In the genomic region with DNA sequence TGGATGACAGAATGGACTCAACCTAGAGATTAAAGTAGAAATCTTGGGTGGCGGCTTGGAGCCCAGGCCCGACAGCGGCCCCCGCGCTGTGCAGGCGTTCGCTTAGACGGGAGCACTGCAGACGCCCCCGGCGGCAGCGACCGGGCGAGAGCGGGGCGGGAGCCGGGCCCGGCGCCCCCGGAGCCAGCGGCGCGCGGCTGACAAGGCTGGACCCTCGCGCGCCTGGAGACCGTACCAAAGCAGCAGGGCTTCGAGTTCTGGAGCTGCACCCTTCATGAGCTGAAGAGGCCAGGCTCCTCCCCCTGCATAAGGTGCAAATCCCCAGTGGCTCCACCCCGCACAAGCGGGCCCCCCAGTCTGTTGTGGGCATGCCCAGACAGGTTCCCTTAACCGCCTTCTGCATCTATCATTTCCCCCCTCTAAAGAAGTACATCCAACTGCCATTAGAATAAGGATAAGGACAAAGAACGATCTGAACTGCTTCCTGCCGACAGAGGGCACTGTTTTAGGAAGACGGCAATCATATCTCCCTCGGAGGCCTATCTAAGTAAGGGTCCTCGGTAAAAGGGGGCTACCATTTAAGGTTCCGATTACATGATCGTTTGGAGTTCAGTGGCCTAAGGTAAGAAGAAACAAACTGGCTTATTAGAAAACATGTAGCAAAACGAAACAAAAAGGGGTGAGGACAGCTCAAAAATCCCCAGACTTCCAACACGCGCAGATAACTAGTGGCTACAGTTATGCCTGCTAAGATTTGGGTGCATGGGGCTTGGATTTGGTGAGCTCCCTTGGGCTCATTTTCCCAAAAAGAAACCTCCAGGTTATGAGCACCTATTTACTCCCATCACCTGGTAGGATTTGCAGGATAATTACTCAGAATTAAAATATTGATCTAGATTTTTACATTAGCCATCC, we compare ENCODE assay signal across 8 cellular contexts.
DNase-seq lines count a peak whose midpoint lies in the region; ATAC-seq and TF ChIP-seq lines count a peak whose summit lies in the region.

No MANE protein-coding gene starts in this region.

- H2BK12ac ChIP-seq in H9 (ENCODE audit: insufficient read length, low read depth, low read length), result no peak overlapping the region

- H3K9me3 Mint-ChIP-seq in CD8-positive, alpha-beta T cell, result no peaks in the 10 kb centered on the region
- H3K9me3 Mint-ChIP-seq in H9, result peaks cover 24 to 25% of the 10 kb centered on the region in 2 experiments
- H3K9me3 Mint-ChIP-seq in WTC11, result peaks cover 23% of the 10 kb centered on the region

- no peak overlapping the region for H3K23ac ChIP-seq in H9 (ENCODE audit: insufficient read length, low read depth, low read length)

- no peak overlapping the region for H2AK5ac ChIP-seq in H9 (ENCODE audit: insufficient read length, low read length)

- no peak overlapping the region for H3K27ac Mint-ChIP-seq in CD8-positive, alpha-beta T cell
- H3K27ac Mint-ChIP-seq in H9 (no peak overlapping the region; a peak in 1 of 7 replicates), WTC11 (peak overlapping the region; percentile 41; the same call in 1 of the 2 replicates)

- H3K4me1 Mint-ChIP-seq in CD8-positive, alpha-beta T cell (ENCODE audit: low read depth), result peaks cover 5% of the 10 kb centered on the region
- H3K4me1 Mint-ChIP-seq in H9, result peaks cover 0 to 4% of the 10 kb centered on the region in 2 experiments; a peak in 2 of 4 replicates
- H3K4me1 Mint-ChIP-seq in WTC11, result peaks cover 3% of the 10 kb centered on the region

- H3K36me3 ChIP-seq in CD8-positive, alpha-beta T cell (ENCODE audit: insufficient read depth, low read length), result no peaks in the 10 kb centered on the region
- no peaks in the 10 kb centered on the region for H3K36me3 ChIP-seq in ovary

- H2BK120ac ChIP-seq in H9 (ENCODE audit: low read depth, low read length, poor library complexity, severe bottlenecking), result no peak overlapping the region

- TF ChIP-seq POLR2A in ovary (IDR thresholded peaks at IDR 0.05), result no peak

- no peaks in the 10 kb centered on the region for H3K23me2 ChIP-seq in H9 (ENCODE audit: insufficient read length, low read depth, low read length, poor library complexity, severe bottlenecking)

- no peaks in the 10 kb centered on the region for H3K79me1 ChIP-seq in H9 (ENCODE audit: insufficient read depth, low read depth, low read length, poor library complexity, severe bottlenecking)

- no peak overlapping the region for H3K27ac ChIP-seq in CD8-positive, alpha-beta T cell (ENCODE audit: low read depth, low read length)
- H3K27ac ChIP-seq in H9 (ENCODE audit: insufficient read length, low read depth, low read length) (no peak overlapping the region), ovary (no peak overlapping the region)

- peak overlapping the region; percentile 84 for H2BK20ac ChIP-seq in H9 (ENCODE audit: low read depth, low read length, poor library complexity, severe bottlenecking)

- H3K36me3 Mint-ChIP-seq in CD8-positive, alpha-beta T cell, result no peaks in the 10 kb centered on the region
- H3K36me3 Mint-ChIP-seq in H9 (ENCODE audit: insufficient read depth in 1 of 3, low read depth in 3 of 3) (peaks cover 11 to 22% (median 16%) of the 10 kb centered on the region in 3 experiments), WTC11 (peaks cover 24% of the 10 kb centered on the region)

- no peak for TF ChIP-seq CTCF in CD8-positive, alpha-beta T cell (IDR thresholded peaks at IDR 0.05)
- TF ChIP-seq CTCF in H9 (conservative IDR thresholded peaks at IDR 0.05) (peak; percentile 57), WTC11 (IDR thresholded peaks at IDR 0.05) (0 out of 2 replicates have a peak, but pooled peaks have one; percentile 25), ovary (IDR thresholded peaks at IDR 0.05) (no peak)

- H4K5ac ChIP-seq in H9 (ENCODE audit: insufficient read length, low read depth, low read length), result no peak overlapping the region

- no peaks in the 10 kb centered on the region for H4K20me1 ChIP-seq in H9 (ENCODE audit: control insufficient read depth, insufficient read depth, insufficient read length)

- H3K4me3 ChIP-seq in CD8-positive, alpha-beta T cell (ENCODE audit: low read depth, low read length), result no peak overlapping the region
- no peak overlapping the region for H3K4me3 ChIP-seq in ovary

- no peak overlapping the region for H2AFZ ChIP-seq in H9 (ENCODE audit: low read length)

- CTCF ChIA-PET in CD8-positive, alpha-beta T cell (lab: Charles Lee), result interaction anchor here (1.4 kb wide), 1 partner anchor 8 kb away, joined by 4 read pairs; no protein-coding TSS in a partner anchor
- CTCF ChIA-PET in WTC11 (lab: Charles Lee), result interaction anchor here (0.7 to 1.4 kb wide), 3 partner anchors 8 to 236 kb away, joined by 3 to 4 read pairs (median 3); no protein-coding TSS in a partner anchor

- no peaks in the 10 kb centered on the region for H3K79me2 ChIP-seq in H9 (ENCODE audit: insufficient read depth, low read length)

- WGBS in H9 (ENCODE audit: extremely low coverage, insufficient read length, low lambda C conversion rate), result no CpG with 5 or more reads among the region's 42 CpGs
- 42 to 78% (median 55%) methylated on average over 38 to 42 of the region's 42 CpGs for WGBS in ovary, 3 donors

- no peaks in the 10 kb centered on the region for H3K27me3 Mint-ChIP-seq in CD8-positive, alpha-beta T cell (ENCODE audit: low read depth)
- H3K27me3 Mint-ChIP-seq in H9 (ENCODE audit: low read depth) (no peaks in the 10 kb centered on the region), WTC11 (ENCODE audit: low read depth) (no peaks in the 10 kb centered on the region)

- TF ChIP-seq EP300 in ovary (IDR thresholded peaks at IDR 0.05), result no peak

- no peak overlapping the region for H3K14ac ChIP-seq in H9 (ENCODE audit: insufficient read depth, low read length)

- H3K4me3 Mint-ChIP-seq in CD8-positive, alpha-beta T cell, result peak overlapping the region; percentile 16
- H3K4me3 Mint-ChIP-seq in H9 (no peak overlapping the region), WTC11 (no peak overlapping the region)

- intact Hi-C loops in CD8-positive, alpha-beta T cell (cut with DNase I, micrococcal nuclease), result no loop called here
- intact Hi-C loops in ovary (cut with DNase I), result no loop called here

- no peak overlapping the region for H3K18ac ChIP-seq in H9 (ENCODE audit: insufficient read length, low read depth, low read length)

- H4K8ac ChIP-seq in H9 (replicated peaks; ENCODE audit: insufficient read length, low read depth, low read length), result no peak overlapping the region

- H3T11ph ChIP-seq in H9 (ENCODE audit: low read length), result no peak overlapping the region

- POLR2A ChIA-PET in CD8-positive, alpha-beta T cell (lab: Charles Lee), result no interaction called here
- POLR2A ChIA-PET in WTC11 (lab: Charles Lee), result interaction anchor here (0.6 kb wide), 1 partner anchor 42 kb away, joined by 4 read pairs; no protein-coding TSS in a partner anchor

- no peak overlapping the region for H3K9ac ChIP-seq in H9 (ENCODE audit: extremely low read depth, insufficient read length, low read length)

- no peak for ATAC-seq in CD8-positive, alpha-beta T cell
- ATAC-seq in WTC11, result peak; percentile 90

- H3K9me3 ChIP-seq in CD8-positive, alpha-beta T cell (ENCODE audit: low read length), result no peaks in the 10 kb centered on the region
- H3K9me3 ChIP-seq in H9 (ENCODE audit: control insufficient read depth, low read depth, low read length) (peaks cover 9% of the 10 kb centered on the region), ovary (no peaks in the 10 kb centered on the region)

- no peak for DNase-seq in CD8-positive, alpha-beta T cell
- DNase-seq in H9, result peak; percentile 49
- DNase-seq in WTC11 (ENCODE audit: low spot score), result peak; percentile 23
- peak; percentile 23 for DNase-seq in iPS-NIHi11 (ENCODE audit: low spot score)
- DNase-seq in NCI-H2196 (lab: John Stamatoyannopoulos, UW; ENCODE audit: unreplicated experiment), result no peak
- DNase-seq in NCI-H1930 (lab: John Stamatoyannopoulos, UW), result no peak
- no peak for DNase-seq in NCI-H1048 (lab: John Stamatoyannopoulos, UW)
- DNase-seq in ovary, result no peak

- H2BK5ac ChIP-seq in H9 (ENCODE audit: insufficient read length, low read length), result no peak overlapping the region

- no peak overlapping the region for H3K56ac ChIP-seq in H9 (ENCODE audit: insufficient read length, low read depth, low read length)

- H4K91ac ChIP-seq in H9 (ENCODE audit: insufficient read length, low read depth, low read length), result no peak overlapping the region

- H3K27me3 ChIP-seq in CD8-positive, alpha-beta T cell (ENCODE audit: insufficient read depth, low read length), result no peaks in the 10 kb centered on the region
- H3K27me3 ChIP-seq in H9 (ENCODE audit: insufficient read depth, low read length) (no peaks in the 10 kb centered on the region), ovary (no peaks in the 10 kb centered on the region)

- H2BK15ac ChIP-seq in H9 (ENCODE audit: low read depth, low read length), result no peak overlapping the region

- no peak overlapping the region for H3K4ac ChIP-seq in H9 (ENCODE audit: low read depth, low read length)

- no peaks in the 10 kb centered on the region for H3K4me1 ChIP-seq in CD8-positive, alpha-beta T cell (ENCODE audit: insufficient read depth, low read length)
- H3K4me1 ChIP-seq in H9 (ENCODE audit: insufficient read depth, low read length) (no peaks in the 10 kb centered on the region), ovary (ENCODE audit: insufficient read depth) (no peaks in the 10 kb centered on the region)

- H3K4me2 ChIP-seq in H9 (ENCODE audit: insufficient read depth, insufficient read length, low read length), result no peak overlapping the region

TF ChIP-seq in WTC11, 78 proteins besides CTCF, POLR2A, EP300 and RAD21 (continues in another document):
- TF ChIP-seq, protein P1, sequence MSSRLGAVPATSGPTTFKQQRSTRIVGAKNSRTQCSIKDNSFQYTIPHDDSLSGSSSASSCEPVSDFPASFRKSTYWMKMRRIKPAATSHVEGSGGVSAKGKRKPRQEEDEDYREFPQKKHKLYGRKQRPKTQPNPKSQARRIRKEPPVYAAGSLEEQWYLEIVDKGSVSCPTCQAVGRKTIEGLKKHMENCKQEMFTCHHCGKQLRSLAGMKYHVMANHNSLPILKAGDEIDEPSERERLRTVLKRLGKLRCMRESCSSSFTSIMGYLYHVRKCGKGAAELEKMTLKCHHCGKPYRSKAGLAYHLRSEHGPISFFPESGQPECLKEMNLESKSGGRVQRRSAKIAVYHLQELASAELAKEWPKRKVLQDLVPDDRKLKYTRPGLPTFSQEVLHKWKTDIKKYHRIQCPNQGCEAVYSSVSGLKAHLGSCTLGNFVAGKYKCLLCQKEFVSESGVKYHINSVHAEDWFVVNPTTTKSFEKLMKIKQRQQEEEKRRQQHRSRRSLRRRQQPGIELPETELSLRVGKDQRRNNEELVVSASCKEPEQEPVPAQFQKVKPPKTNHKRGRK (CRISPR knock-in tag; IDR thresholded peaks at IDR 0.05; ENCODE audit: borderline replicate concordance), result no peak
- TF ChIP-seq SMAD4 (CRISPR knock-in tag; IDR thresholded peaks at IDR 0.05), result no peak
- TF ChIP-seq IRF2 (CRISPR knock-in tag; IDR thresholded peaks at IDR 0.05; ENCODE audit: borderline replicate concordance, low read depth), result no peak

Comparison
In these comparisons a context has a peak if more than half of its experiments do, and no peak if none do; other contexts are left out.
1. DNase-seq: peak in H9 (single experiment), WTC11 (single experiment) and iPS-NIHi11 (single experiment); none in CD8-positive, alpha-beta T cell (0 of 7), NCI-H2196 (single experiment), NCI-H1930 (0 of 2), NCI-H1048 (single experiment) and ovary (0 of 5).
2. CTCF ChIP-seq: peak in H9 (single experiment) and WTC11 (single experiment); none in CD8-positive, alpha-beta T cell (single experiment) and ovary (0 of 3).